Comparison of ENCODE assay signal across 2 cellular contexts in the genomic region with DNA sequence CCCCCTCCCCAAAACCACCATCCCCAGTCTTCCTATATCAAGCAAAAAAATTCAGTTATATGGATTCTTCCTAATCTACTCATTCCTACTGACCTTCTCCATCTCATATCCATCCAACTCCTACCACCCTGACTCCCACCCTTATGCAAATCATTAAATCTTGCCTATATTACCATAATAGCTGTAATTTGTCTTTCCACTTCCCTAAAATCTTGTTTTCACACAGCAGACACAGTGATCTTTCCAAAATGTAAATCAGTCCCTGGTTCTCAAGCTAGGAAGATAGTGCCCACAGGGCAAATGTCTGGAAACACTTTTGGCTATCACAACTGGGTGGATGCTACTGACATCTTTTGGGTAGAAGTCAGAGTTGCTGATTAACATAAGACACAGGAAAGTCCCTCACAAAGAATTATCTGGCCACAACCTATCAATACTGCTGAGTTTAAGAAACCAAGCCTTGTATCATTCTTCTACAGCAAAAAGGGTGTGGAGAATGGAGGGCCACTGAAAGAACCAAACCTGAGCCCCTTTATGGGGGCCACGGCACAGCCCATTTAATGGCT.
TF ChIP-seq lines count a peak whose summit lies in the region.

No MANE protein-coding gene starts in this region.

TF ChIP-seq in endothelial cell of umbilical vein, 7 proteins besides CTCF, POLR2A, EP300 and RAD21 (continued from another document):
- TF ChIP-seq FOS (IDR thresholded peaks at IDR 0.05; ENCODE audit: borderline replicate concordance, insufficient read depth, low read length): no peak
TF ChIP-seq in endothelial cell of umbilical vein: peak in this region for 0.

TF ChIP-seq in HEK293T, 16 proteins besides CTCF, POLR2A, EP300 and RAD21 (continued from another document):
- no peak for TF ChIP-seq FOXK2 (IDR thresholded peaks at IDR 0.05)
- TF ChIP-seq, protein P1, sequence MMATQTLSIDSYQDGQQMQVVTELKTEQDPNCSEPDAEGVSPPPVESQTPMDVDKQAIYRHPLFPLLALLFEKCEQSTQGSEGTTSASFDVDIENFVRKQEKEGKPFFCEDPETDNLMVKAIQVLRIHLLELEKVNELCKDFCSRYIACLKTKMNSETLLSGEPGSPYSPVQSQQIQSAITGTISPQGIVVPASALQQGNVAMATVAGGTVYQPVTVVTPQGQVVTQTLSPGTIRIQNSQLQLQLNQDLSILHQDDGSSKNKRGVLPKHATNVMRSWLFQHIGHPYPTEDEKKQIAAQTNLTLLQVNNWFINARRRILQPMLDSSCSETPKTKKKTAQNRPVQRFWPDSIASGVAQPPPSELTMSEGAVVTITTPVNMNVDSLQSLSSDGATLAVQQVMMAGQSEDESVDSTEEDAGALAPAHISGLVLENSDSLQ (IDR thresholded peaks at IDR 0.05): no peak
- TF ChIP-seq ZNF384 (IDR thresholded peaks at IDR 0.05): no peak
TF ChIP-seq in HEK293T: peak in this region for 0.
